In genomic region chr17:31549525-31550388, GRCh38 we compare ENCODE assay signal across 8 cellular contexts.
DNase-seq lines count a peak whose midpoint lies in the region; ATAC-seq and TF ChIP-seq lines count a peak whose summit lies in the region.

No MANE protein-coding gene starts in this region.

- peak overlapping the region; percentile 71 for H3K4me3 ChIP-seq in NT2/D1 (ENCODE audit: insufficient read length, low read depth)

- peak overlapping the region; percentile 25 for H3K27ac Mint-ChIP-seq in endothelial cell (ENCODE audit: unreplicated experiment)

- H3K4me1 ChIP-seq in NT2/D1 (ENCODE audit: insufficient read depth, insufficient read length), result no peaks in the 10 kb centered on the region

- peak; percentile 86 for DNase-seq in COLO829 (ENCODE audit: low spot score)
- DNase-seq in HUDEP-2 (lab: John Stamatoyannopoulos, UW; ENCODE audit: unreplicated experiment in 76 of 76), result peak in 75 of 76 experiments; percentile 48 to 99 (median 90)
- DNase-seq in NT2/D1 (ENCODE audit: low read depth, low spot score), result peak; percentile 79
- DNase-seq in activated CD8-positive, alpha-beta memory T cell treated with anti-CD3 and anti-CD28 coated beads, Interleukin-2, amount 50 U/mL, for 48 hours, result peak; percentile 100
- peak; percentile 91 for DNase-seq in endothelial cell (ENCODE audit: low spot score)
- peak; percentile 90 for DNase-seq in middle frontal gyrus (ENCODE audit: extremely low spot score, low spot score)
- peak; percentile 85 for DNase-seq in stimulated activated CD8-positive, alpha-beta memory T cell treated with anti-CD3 and anti-CD28 coated beads, Interleukin-15, amount 100 ng/mL, for 48 hours (ENCODE audit: low read depth in 2 of 2)

- H3K27me3 Mint-ChIP-seq in endothelial cell (ENCODE audit: unreplicated experiment), result peaks cover 10% of the 10 kb centered on the region

- no peaks in the 10 kb centered on the region for H3K36me3 ChIP-seq in NT2/D1 (ENCODE audit: insufficient read depth, insufficient read length, low read length)

- H3K27me3 ChIP-seq in NT2/D1 (ENCODE audit: insufficient read depth, insufficient read length), result peaks cover 35% of the 10 kb centered on the region

- H3K4me3 Mint-ChIP-seq in endothelial cell (ENCODE audit: unreplicated experiment), result peak overlapping the region; percentile 84

- peak; percentile 71 for ATAC-seq in GM21360 (IDR thresholded peaks at IDR 0.05; ENCODE audit: unreplicated experiment)

- no peaks in the 10 kb centered on the region for H3K9me3 Mint-ChIP-seq in endothelial cell (ENCODE audit: unreplicated experiment)

- H3K9ac ChIP-seq in NT2/D1 (ENCODE audit: insufficient read length, low read depth), result peak overlapping the region; percentile 90

- no peak for TF ChIP-seq CTCF in endothelial cell (IDR thresholded peaks at IDR 0.05; ENCODE audit: unreplicated experiment)

- peaks cover 13% of the 10 kb centered on the region for H3K4me1 Mint-ChIP-seq in endothelial cell (ENCODE audit: unreplicated experiment)

- H3K9me3 ChIP-seq in NT2/D1 (ENCODE audit: insufficient read depth, low read length), result no peaks in the 10 kb centered on the region

- peaks cover 6% of the 10 kb centered on the region for H3K36me3 Mint-ChIP-seq in endothelial cell (ENCODE audit: low read depth, unreplicated experiment)

Comparison
In these comparisons a context has a peak if more than half of its experiments do, and no peak if none do; other contexts are left out.
1. Peak in every context shown above with its lines: DNase-seq, ATAC-seq and H3K4me3 ChIP-seq.